Comparison of ENCODE assay signal across 4 cellular contexts in the genomic region with DNA sequence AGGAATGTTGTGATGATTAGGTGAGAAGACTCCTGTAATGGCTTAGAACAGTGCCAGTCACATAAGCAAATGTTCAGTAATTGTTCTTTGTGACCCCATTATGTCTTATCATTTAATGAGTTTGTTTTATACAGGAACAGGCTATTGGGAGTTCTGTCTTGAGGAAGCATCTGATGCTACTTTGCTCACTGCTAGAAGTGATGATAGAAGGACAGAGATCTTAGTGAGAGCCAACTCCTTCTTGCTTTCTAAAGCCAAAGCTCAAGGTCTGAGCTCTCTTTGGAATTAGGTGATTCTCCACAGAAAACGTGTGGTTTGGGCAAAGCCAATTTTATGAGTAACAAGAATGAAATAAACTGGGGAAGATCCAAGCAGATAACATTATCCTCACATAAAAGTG.
"Had no signal": no experiment of that assay in that cellular context is flagged by ENCODE, and none has a peak within 500 bp of the region (broad histone marks: within the 10 kb centered on the region; RNA-seq: fewer than 3 reads in every experiment).

No MANE protein-coding gene starts in this region.

- ATAC-seq: GM23338, HepG2 had no signal

- H3K4me3 ChIP-seq: GM23338 had no signal

- DNase-seq: H9, HCEC 1CT had no signal
